ENCODE assay signal across 8 cellular contexts in the genomic region with DNA sequence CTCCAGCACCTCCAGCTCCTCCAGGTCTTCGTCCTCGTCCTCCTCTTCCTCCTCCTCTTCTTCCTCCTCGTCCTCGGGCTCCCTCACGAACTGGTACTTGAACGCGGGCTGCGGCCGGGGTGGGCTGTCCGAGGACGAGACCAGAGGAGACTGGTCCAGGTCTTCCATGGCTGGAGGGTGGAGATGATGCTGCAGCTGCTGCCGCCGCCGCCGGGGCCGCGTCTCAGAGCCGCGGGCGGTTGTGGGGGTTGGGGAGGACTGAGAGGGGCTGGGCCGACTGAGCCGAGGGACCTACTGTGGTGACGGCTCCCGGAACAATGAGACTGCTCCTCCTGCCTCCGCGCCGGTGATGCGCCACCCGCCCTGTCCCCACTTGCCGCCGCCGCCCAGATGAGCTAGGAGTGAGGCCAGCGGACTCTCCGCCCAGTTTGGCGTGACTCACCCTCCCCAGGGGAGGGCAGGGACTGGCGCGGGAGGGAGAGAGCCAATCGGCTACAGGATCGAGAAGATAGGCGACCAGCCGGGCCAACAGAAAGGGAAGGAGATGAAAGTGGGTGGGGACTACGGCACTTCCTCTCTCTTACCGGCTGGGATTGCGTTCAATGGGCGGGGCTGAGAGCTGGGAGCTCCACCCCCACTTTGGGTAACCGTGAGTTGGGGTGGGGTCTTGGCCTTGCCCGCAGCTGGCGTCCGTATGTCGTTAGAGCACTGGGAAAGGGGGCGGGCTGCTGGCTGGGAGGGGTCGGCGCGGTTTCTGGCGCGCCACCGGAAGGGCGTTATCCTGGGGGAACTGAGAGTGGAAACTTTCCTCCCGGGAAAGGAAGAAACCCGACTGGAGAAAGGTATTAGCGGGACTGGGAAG. TPM values are rescaled to one million over a fixed set of nuclear protein-coding genes. Genes with fewer than 3 reads are reported as not detected.
DNase-seq lines count a peak whose midpoint lies in the region; ATAC-seq and TF ChIP-seq lines count a peak whose summit lies in the region.

Gene RTN4 (minus strand): TSS at position 319 of the 862 bp plus-strand sequence. CDS start 151 bp downstream, at position 168.

- H3K79me2 ChIP-seq in PC-9 (ENCODE audit: low read depth), result peaks cover 77% of the 10 kb centered on the region

- H3K4me3 ChIP-seq in Jurkat, Clone E6-1 (ENCODE audit: low read length), result peak within 1 kb of the TSS; percentile 96
- H3K4me3 ChIP-seq in PC-9 (peak within 1 kb of the TSS; percentile 93), epithelial cell of proximal tubule (ENCODE audit: low read depth, low read length) (peak within 1 kb of the TSS; percentile 91)

- peak within 1 kb of the TSS; percentile 46 for H2AFZ ChIP-seq in PC-9

- no peaks in the 10 kb centered on the region for H3K27me3 ChIP-seq in PC-9 (ENCODE audit: insufficient read depth, low read depth)

- CTCF ChIA-PET in PC-9 (lab: Charles Lee), result interaction anchor here (0.6 to 2.5 kb wide), 3 partner anchors 47 to 151 kb away, joined by 3 to 6 read pairs (median 4); no protein-coding TSS in a partner anchor

- BruUV-seq in PC-9 (replicated peaks; lab: Mats Ljungman, UMichigan), result no TSS peak

- H3K27ac ChIP-seq in PC-9, result peak within 1 kb of the TSS; percentile 96

- DNase-seq in DMS153 treated with DMSO at 0.1 percent for 48 hours (lab: John Stamatoyannopoulos, UW; ENCODE audit: unreplicated experiment) (peak; percentile 97), PC-9 (peak; percentile 99 to 100), epithelial cell of proximal tubule (ENCODE audit: low read depth) (peak; percentile 78), mucosa of gallbladder (ENCODE audit: low spot score) (peak; percentile 99)
- peak; percentile 99 for DNase-seq in Jurkat, Clone E6-1 (ENCODE audit: low read depth, low spot score)
- peak; percentile 97 for DNase-seq in activated T-cell treated with anti-CD3 and anti-CD28 coated beads, Interleukin-2, amount 50 U/mL, for 1 hour
- peak; percentile 92 to 97 for DNase-seq in stimulated activated CD8-positive, alpha-beta memory T cell treated with anti-CD3 and anti-CD28 coated beads, Interleukin-4, amount 100 ng/mL, for 4 hours (ENCODE audit: low read depth in 2 of 2, low spot score in 1 of 2)

- peak within 1 kb of the TSS; percentile 93 for H3K4me2 ChIP-seq in PC-9

- peak; percentile 76 for ATAC-seq in GM21619 (IDR thresholded peaks at IDR 0.05; ENCODE audit: unreplicated experiment)

- intact Hi-C loops in PC-9 (cut with micrococcal nuclease; ENCODE audit: unreplicated experiment), result loop anchor here (1.0 to 2.0 kb wide), 8 partner anchors 35 to 566 kb away; partner anchors contain the start of genes CLHC1, EML6, PPP4R3B and RPS27A

- peaks cover 34% of the 10 kb centered on the region for H3K36me3 ChIP-seq in PC-9 (ENCODE audit: low read depth)

- H4K20me1 ChIP-seq in PC-9 (ENCODE audit: insufficient read depth), result peaks cover 36% of the 10 kb centered on the region

- peaks cover 58% of the 10 kb centered on the region for H3F3A ChIP-seq in PC-9 (ENCODE audit: insufficient read depth, low read depth)

- TF ChIP-seq CTCF in PC-9 (conservative IDR thresholded peaks at IDR 0.05) (0 out of 2 replicates have a peak, but pooled peaks have one; percentile 27), epithelial cell of proximal tubule (conservative IDR thresholded peaks at IDR 0.05; ENCODE audit: low read depth, low read length) (peak; percentile 6)

- H3K4me1 ChIP-seq in PC-9 (replicated peaks; ENCODE audit: insufficient read depth), result peaks cover 36% of the 10 kb centered on the region

- H3K9me2 ChIP-seq in PC-9 (ENCODE audit: insufficient read depth), result no peaks in the 10 kb centered on the region

- POLR2A ChIA-PET in PC-9 (lab: Charles Lee; ENCODE audit: unreplicated experiment), result interaction anchor here (0.5 to 2.6 kb wide), 28 partner anchors 10 to 941 kb away, joined by 3 to 20 read pairs (median 4); no protein-coding TSS in a partner anchor

- no peaks in the 10 kb centered on the region for H3K9me3 ChIP-seq in PC-9 (ENCODE audit: insufficient read depth, low read depth)

RNA-seq across cellular contexts. Expression of gene RTN4, which starts in this region (rescaled TPM):
- polyA plus RNA-seq in Jurkat, Clone E6-1 (2012; ENCODE audit: insufficient read depth, insufficient read length), result 149 TPM
- 342 and 343 TPM in 2 replicates for total RNA-seq in PC-9 (2021)
- total RNA-seq in epithelial cell of proximal tubule, result 322 and 384 TPM in 2 replicates
- 370 TPM for total RNA-seq in mucosa of gallbladder

Comparison
In these comparisons a context has a peak if more than half of its experiments do, and no peak if none do; other contexts are left out.
1. Peak in every context shown above with its lines: DNase-seq, ATAC-seq, H3K4me3 ChIP-seq and H3K27ac ChIP-seq.